Comparison of ENCODE assay signal across 8 cellular contexts in the genomic region with DNA sequence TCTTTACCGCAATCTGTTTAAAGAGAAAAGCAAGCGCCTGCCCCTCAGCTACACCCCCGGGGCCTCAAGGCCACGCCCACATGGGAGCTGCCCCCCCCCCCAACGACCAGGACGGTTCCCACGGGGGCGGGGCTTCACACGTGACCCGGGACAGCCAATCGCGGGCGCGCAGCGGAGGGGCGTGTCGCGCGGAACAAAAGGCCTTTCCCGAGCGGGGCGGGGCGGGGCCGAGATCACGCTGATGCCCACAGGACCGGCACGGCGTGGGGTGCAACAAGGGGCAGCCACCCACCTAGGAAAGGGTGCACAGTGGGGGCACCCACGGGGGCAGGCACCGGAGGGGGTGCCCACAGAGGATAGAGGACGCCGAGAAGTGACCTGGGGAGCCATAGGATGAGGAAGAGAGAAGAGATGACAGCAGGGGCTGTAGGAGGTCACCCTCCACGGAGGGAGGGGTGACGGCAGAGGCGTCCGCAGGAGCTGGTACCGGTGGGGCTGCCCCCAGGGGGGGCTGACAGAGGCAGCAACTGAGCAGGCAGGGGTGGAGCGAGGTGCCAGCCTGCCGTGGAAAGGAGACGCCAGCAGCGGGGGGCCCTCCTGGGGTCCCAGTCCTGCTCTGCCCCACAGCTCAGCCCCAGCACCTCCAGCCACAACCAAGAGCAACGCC. TPM values are rescaled to one million over a fixed set of nuclear protein-coding genes. Genes with fewer than 3 reads are reported as not detected.
DNase-seq lines count a peak whose midpoint lies in the region; ATAC-seq, FAIRE-seq and TF ChIP-seq lines count a peak whose summit lies in the region.

No MANE protein-coding gene starts in this region.

- no peaks in the 10 kb centered on the region for H3K4me1 ChIP-seq in iPS-15b (ENCODE audit: control insufficient read depth, insufficient read depth, low read length)
- peaks cover 7 to 18% of the 10 kb centered on the region in 2 donors for H3K4me1 ChIP-seq in gastrocnemius medialis

- peak overlapping the region in 4 of 5 experiments; percentile 90 to 95 (median 93) for H3K27ac Mint-ChIP-seq in brain

- H3K9me3 ChIP-seq in iPS-15b (ENCODE audit: control insufficient read depth, insufficient read depth, low read length), result no peaks in the 10 kb centered on the region
- H3K9me3 ChIP-seq in gastrocnemius medialis, result no peaks in the 10 kb centered on the region

- no peak overlapping the region for H3K9ac ChIP-seq in iPS-15b (ENCODE audit: low read depth, low read length)

- intact Hi-C loops in gastrocnemius medialis (cut with DNase I; ENCODE audit: low total_unique reads), result loop anchor here (1.0 to 5.0 kb wide), 3 partner anchors 12 to 84 kb away; a partner anchor contains a TSS

- DNase-seq in GM12891 (ENCODE audit: insufficient read length, low spot score) (peak; percentile 95), NCI-H2107 (lab: John Stamatoyannopoulos, UW) (peak; percentile 82), UCSD-AML1 (lab: John Stamatoyannopoulos, UW; ENCODE audit: unreplicated experiment) (peak; percentile 89), gastrocnemius medialis (peak; percentile 84 to 91)

- peaks cover 3% of the 10 kb centered on the region for H3K27me3 Mint-ChIP-seq in brain

- ATAC-seq in HG02943 (IDR thresholded peaks at IDR 0.05; ENCODE audit: low read depth, unreplicated experiment) (peak; percentile 66), gastrocnemius medialis (peak; percentile 90 to 94), GM21576 (IDR thresholded peaks at IDR 0.05; ENCODE audit: unreplicated experiment) (no peak)

- H3K9me3 Mint-ChIP-seq in brain, result no peaks in the 10 kb centered on the region

- H3K36me3 ChIP-seq in iPS-15b (ENCODE audit: control insufficient read depth, insufficient read depth, low read length) (no peaks in the 10 kb centered on the region), gastrocnemius medialis (peaks cover 0 to 3% of the 10 kb centered on the region in 2 donors)

- peak overlapping the region; percentile 86 to 89 (median 88) for H3K4me3 Mint-ChIP-seq in brain

- H3K27me3 ChIP-seq in iPS-15b (ENCODE audit: control insufficient read depth, insufficient read depth, low read length), result no peaks in the 10 kb centered on the region
- no peaks in the 10 kb centered on the region for H3K27me3 ChIP-seq in gastrocnemius medialis

- in situ Hi-C loops in gastrocnemius medialis (cut with MboI; ENCODE audit: low sequenced_read_pairs in 4 of 4), result no loop called here

- H3K4me3 ChIP-seq in iPS-15b (ENCODE audit: low read depth, low read length) (peak overlapping the region; percentile 82), gastrocnemius medialis (peak overlapping the region; percentile 49 to 66 (median 59))

- H3K36me3 Mint-ChIP-seq in brain, result peaks cover 19% of the 10 kb centered on the region

- peak; percentile 98 for FAIRE-seq in GM12891 (lab: Jason Lieb, UNC)

- TF ChIP-seq CTCF in brain (conservative IDR thresholded peaks at IDR 0.05), result no peak
- TF ChIP-seq CTCF in gastrocnemius medialis (IDR thresholded peaks at IDR 0.05 in 4 of 5, conservative IDR thresholded peaks at IDR 0.05 in 1 of 5), result no peak

- H3K27ac ChIP-seq in gastrocnemius medialis, result peak overlapping the region; percentile 51 to 75 (median 66)

- TF ChIP-seq POLR2A in GM12891 (IDR thresholded peaks at IDR 0.05; ENCODE audit: low read depth, low read length) (no peak), gastrocnemius medialis (IDR thresholded peaks at IDR 0.05) (no peak)

- peaks cover 20% of the 10 kb centered on the region for H3K4me1 Mint-ChIP-seq in brain

TF ChIP-seq in GM12891, 5 proteins besides CTCF, POLR2A, EP300 and RAD21:
- TF ChIP-seq TAF1 (IDR thresholded peaks at IDR 0.05; ENCODE audit: low read depth, low read length) (no peak), PAX5 (IDR thresholded peaks at IDR 0.05; ENCODE audit: insufficient read depth, low read length, severe bottlenecking) (no peak), SPI1 (IDR thresholded peaks at IDR 0.05; ENCODE audit: low read depth, low read length) (no peak; the same call in 1 of the 2 replicates), POU2F2 (IDR thresholded peaks at IDR 0.05; ENCODE audit: low read depth, low read length) (no peak), POLR2AphosphoS5 (IDR thresholded peaks at IDR 0.05; ENCODE audit: low read depth, low read length) (no peak)

RNA-seq across cellular contexts. Expression of a gene that starts 6.2 kb away (rescaled TPM):
- polyA plus RNA-seq in GM12891 (2012; ENCODE audit: low read depth, missing spikeins), result 6.0 TPM
- polyA plus RNA-seq in brain (ENCODE audit: insufficient read depth, low read depth, low replicate concordance), result 13.3 TPM
- 10 to 100 TPM; 31.8 to 38.8 (median 35.8) TPM for total RNA-seq in gastrocnemius medialis

RNA-seq across cellular contexts. Expression of a gene that starts 12.2 kb away (rescaled TPM):
- 19.3 TPM for polyA plus RNA-seq in GM12891 (2012; ENCODE audit: low read depth, missing spikeins)
- polyA plus RNA-seq in brain (ENCODE audit: insufficient read depth, low read depth, low replicate concordance), result 21.4 TPM
- total RNA-seq in gastrocnemius medialis, result 10 to 100 TPM; 11.3 to 33.0 (median 20.9) TPM

RNA-seq across cellular contexts. Expression of a gene that starts 22.6 kb away (rescaled TPM):
- polyA plus RNA-seq in GM12891 (2012; ENCODE audit: low read depth, missing spikeins), result not detected
- polyA plus RNA-seq in brain (ENCODE audit: insufficient read depth, low read depth, low replicate concordance), result 13.1 TPM
- not detected for total RNA-seq in gastrocnemius medialis

RNA-seq across cellular contexts. Expression of a gene that starts 36.1 kb away (rescaled TPM):
- polyA plus RNA-seq in GM12891 (2012; ENCODE audit: low read depth, missing spikeins), result 0.60 TPM
- 4.8 TPM for polyA plus RNA-seq in brain (ENCODE audit: insufficient read depth, low read depth, low replicate concordance)
- under 1 TPM in 1 of 4 donors, not detected in 3; 0.40 TPM for total RNA-seq in gastrocnemius medialis

RNA-seq across cellular contexts. Expression of a gene that starts 56.6 kb away (rescaled TPM):
- 18.7 TPM for polyA plus RNA-seq in GM12891 (2012; ENCODE audit: low read depth, missing spikeins)
- polyA plus RNA-seq in brain (ENCODE audit: insufficient read depth, low read depth, low replicate concordance), result 82.2 TPM
- total RNA-seq in gastrocnemius medialis, result 10 to 100 TPM; 20.6 to 37.5 (median 30.2) TPM
